Comparison of ENCODE assay signal across 1 cellular context in genomic region chr15:88541709-88542341, GRCh38.
TF ChIP-seq lines count a peak whose summit lies in the region.

No MANE protein-coding gene starts in this region.

TF ChIP-seq in SK-N-SH, 30 proteins besides CTCF, POLR2A, EP300 and RAD21 (continued from another document):
- TF ChIP-seq ZBTB33 (IDR thresholded peaks at IDR 0.05; ENCODE audit: borderline replicate concordance, low read depth) = no peak
- TF ChIP-seq TAF1 (IDR thresholded peaks at IDR 0.05; ENCODE audit: borderline replicate concordance, low read depth, low read length) = no peak
TF ChIP-seq in SK-N-SH: peak in this region for 0.
